In genomic region chr4:112231779-112232713, GRCh38 we compare ENCODE assay signal across 1 cellular context.
TF ChIP-seq lines count a peak whose summit lies in the region.

Gene AP1AR (plus strand): TSS chr4:112231787. CDS start chr4:112232092, 305 bp downstream.

TF ChIP-seq in HepG2, 621 proteins besides CTCF, POLR2A, EP300 and RAD21 (continued from another document and continues in another):
- peak; percentile 74 for TF ChIP-seq HINFP (CRISPR knock-in tag; IDR thresholded peaks at IDR 0.05; ENCODE audit: low read depth)
- TF ChIP-seq ZNF337 (CRISPR knock-in tag; IDR thresholded peaks at IDR 0.05; ENCODE audit: borderline replicate concordance, low read depth), result 0 out of 2 replicates have a peak, but pooled peaks have one; percentile 18
- TF ChIP-seq ISX (CRISPR knock-in tag; conservative IDR thresholded peaks at IDR 0.05), result no peak
- TF ChIP-seq ZNF883 (CRISPR knock-in tag; IDR thresholded peaks at IDR 0.05; ENCODE audit: not compliant biosample characterization), result peak; percentile 94
- peak; percentile 58 for TF ChIP-seq SP2 (CRISPR knock-in tag; IDR thresholded peaks at IDR 0.05)
- peak; percentile 68; the same call in 1 of the 2 replicates for TF ChIP-seq ZNF33B (CRISPR knock-in tag; IDR thresholded peaks at IDR 0.05)
- TF ChIP-seq CREB3 (CRISPR knock-in tag; IDR thresholded peaks at IDR 0.05), result no peak
- TF ChIP-seq ZNF382 (CRISPR knock-in tag; IDR thresholded peaks at IDR 0.05; ENCODE audit: borderline replicate concordance), result no peak
- TF ChIP-seq ZNF33A (CRISPR knock-in tag; IDR thresholded peaks at IDR 0.05; ENCODE audit: borderline replicate concordance), result no peak
- peak; percentile 45; the same call in 1 of the 2 replicates for TF ChIP-seq ZNF792 (CRISPR knock-in tag; IDR thresholded peaks at IDR 0.05)
- TF ChIP-seq ZNF362 (CRISPR knock-in tag; IDR thresholded peaks at IDR 0.05; ENCODE audit: borderline replicate concordance), result no peak; the same call in 1 of the 2 replicates
- TF ChIP-seq MAFF (IDR thresholded peaks at IDR 0.05; ENCODE audit: low read depth, low read length), result no peak
- peak; percentile 85 for TF ChIP-seq ZFX (CRISPR knock-in tag; IDR thresholded peaks at IDR 0.05; ENCODE audit: low read depth)
- peak; percentile 46; the same call in 1 of the 2 replicates for TF ChIP-seq SIN3A (IDR thresholded peaks at IDR 0.05; ENCODE audit: borderline replicate concordance, low read depth, low read length)
- no peak for TF ChIP-seq GPBP1L1 (CRISPR knock-in tag; IDR thresholded peaks at IDR 0.05)
- peak; percentile 54 for TF ChIP-seq JARID2 (CRISPR knock-in tag; IDR thresholded peaks at IDR 0.05; ENCODE audit: insufficient replicate concordance)
- TF ChIP-seq ZNF737 (CRISPR knock-in tag; IDR thresholded peaks at IDR 0.05; ENCODE audit: borderline replicate concordance), result peak; percentile 95; the same call in 1 of the 2 replicates
- TF ChIP-seq HMG20A (CRISPR knock-in tag; IDR thresholded peaks at IDR 0.05; ENCODE audit: borderline replicate concordance), result no peak
- TF ChIP-seq PTBP1 (IDR thresholded peaks at IDR 0.05; ENCODE audit: low read depth, low read length, poor library complexity, severe bottlenecking), result no peak
- 0 out of 2 replicates have a peak, but pooled peaks have one; percentile 87 for TF ChIP-seq KAT7 (CRISPR knock-in tag; IDR thresholded peaks at IDR 0.05; ENCODE audit: borderline replicate concordance)
- TF ChIP-seq ZNF790 (CRISPR knock-in tag; IDR thresholded peaks at IDR 0.05; ENCODE audit: borderline replicate concordance), result peak; percentile 75; the same call in 1 of the 2 replicates
- no peak for TF ChIP-seq NONO (IDR thresholded peaks at IDR 0.05)
- peak; percentile 30; the same call in 1 of the 2 replicates for TF ChIP-seq NONO (CRISPR knock-in tag; conservative IDR thresholded peaks at IDR 0.05)
- TF ChIP-seq RELA (CRISPR knock-in tag; IDR thresholded peaks at IDR 0.05), result no peak
- no peak for TF ChIP-seq ZBTB33 (CRISPR knock-in tag; IDR thresholded peaks at IDR 0.05)
- peak; percentile 78; the same call in 1 of the 2 replicates for TF ChIP-seq ZNF776 (CRISPR knock-in tag; IDR thresholded peaks at IDR 0.05)
- no peak; the same call in 1 of the 2 replicates for TF ChIP-seq ETV5 (CRISPR knock-in tag; IDR thresholded peaks at IDR 0.05; ENCODE audit: borderline replicate concordance)
- TF ChIP-seq FOSL1 (CRISPR knock-in tag; IDR thresholded peaks at IDR 0.05; ENCODE audit: borderline replicate concordance), result no peak
- 0 out of 2 replicates have a peak, but pooled peaks have one; percentile 56 for TF ChIP-seq ZBTB20 (CRISPR knock-in tag; IDR thresholded peaks at IDR 0.05; ENCODE audit: borderline replicate concordance, low read depth)
- peak; percentile 53; the same call in 1 of the 2 replicates for TF ChIP-seq ZNF232 (CRISPR knock-in tag; IDR thresholded peaks at IDR 0.05; ENCODE audit: borderline replicate concordance)
- no peak; the same call in 1 of the 2 replicates for TF ChIP-seq YEATS2 (CRISPR knock-in tag; IDR thresholded peaks at IDR 0.05; ENCODE audit: borderline replicate concordance)
- TF ChIP-seq HOXA5 (CRISPR knock-in tag; IDR thresholded peaks at IDR 0.05), result no peak; the same call in 1 of the 2 replicates
- no peak for TF ChIP-seq SMC3 (IDR thresholded peaks at IDR 0.05; ENCODE audit: low read length)
- TF ChIP-seq ARID5B (CRISPR knock-in tag; IDR thresholded peaks at IDR 0.05), result peak; percentile 52
- 0 out of 2 replicates have a peak, but pooled peaks have one; percentile 45 for TF ChIP-seq ESRRA (CRISPR knock-in tag; IDR thresholded peaks at IDR 0.05; ENCODE audit: low read depth)
- TF ChIP-seq KLF16 (CRISPR knock-in tag; IDR thresholded peaks at IDR 0.05), result peak in 1 of 2 experiments; percentile 67; a peak in 1 of 4 replicates
- TF ChIP-seq KDM6A (CRISPR knock-in tag; IDR thresholded peaks at IDR 0.05; ENCODE audit: low read depth), result no peak
- no peak; the same call in 1 of the 2 replicates for TF ChIP-seq ZSCAN31 (CRISPR knock-in tag; IDR thresholded peaks at IDR 0.05; ENCODE audit: low read depth)
- TF ChIP-seq DDIT3 (CRISPR knock-in tag; IDR thresholded peaks at IDR 0.05), result no peak
- no peak for TF ChIP-seq GABPA (IDR thresholded peaks at IDR 0.05; ENCODE audit: low read depth, low read length)
- no peak for TF ChIP-seq GABPA (CRISPR knock-in tag; IDR thresholded peaks at IDR 0.05; ENCODE audit: low read depth)
- peak; percentile 22; the same call in 1 of the 2 replicates for TF ChIP-seq BHLHE40 (IDR thresholded peaks at IDR 0.05; ENCODE audit: low read length)
- TF ChIP-seq KLF9 (CRISPR knock-in tag; IDR thresholded peaks at IDR 0.05; ENCODE audit: low read depth), result no peak
- TF ChIP-seq ZNF446 (CRISPR knock-in tag; IDR thresholded peaks at IDR 0.05), result no peak
- TF ChIP-seq ZNF335 (CRISPR knock-in tag; IDR thresholded peaks at IDR 0.05), result no peak; the same call in 1 of the 2 replicates
- TF ChIP-seq MEIS2 (CRISPR knock-in tag; IDR thresholded peaks at IDR 0.05), result peak; percentile 64; the same call in 1 of the 2 replicates
- TF ChIP-seq ZFP37 (CRISPR knock-in tag; IDR thresholded peaks at IDR 0.05; ENCODE audit: borderline replicate concordance), result no peak
- no peak for TF ChIP-seq RARA (CRISPR knock-in tag; IDR thresholded peaks at IDR 0.05)
- no peak; the same call in 1 of the 2 replicates for TF ChIP-seq ZNF460 (CRISPR knock-in tag; IDR thresholded peaks at IDR 0.05; ENCODE audit: borderline replicate concordance)
- no peak for TF ChIP-seq FOXO4 (CRISPR knock-in tag; conservative IDR thresholded peaks at IDR 0.05)
- TF ChIP-seq ZNF121 (CRISPR knock-in tag; IDR thresholded peaks at IDR 0.05), result no peak
- TF ChIP-seq ARNT (IDR thresholded peaks at IDR 0.05), result no peak
- peak; percentile 4; the same call in 1 of the 2 replicates for TF ChIP-seq ZBTB25 (CRISPR knock-in tag; IDR thresholded peaks at IDR 0.05)
